8 cellular contexts compared by ENCODE assay signal in the genomic region with DNA sequence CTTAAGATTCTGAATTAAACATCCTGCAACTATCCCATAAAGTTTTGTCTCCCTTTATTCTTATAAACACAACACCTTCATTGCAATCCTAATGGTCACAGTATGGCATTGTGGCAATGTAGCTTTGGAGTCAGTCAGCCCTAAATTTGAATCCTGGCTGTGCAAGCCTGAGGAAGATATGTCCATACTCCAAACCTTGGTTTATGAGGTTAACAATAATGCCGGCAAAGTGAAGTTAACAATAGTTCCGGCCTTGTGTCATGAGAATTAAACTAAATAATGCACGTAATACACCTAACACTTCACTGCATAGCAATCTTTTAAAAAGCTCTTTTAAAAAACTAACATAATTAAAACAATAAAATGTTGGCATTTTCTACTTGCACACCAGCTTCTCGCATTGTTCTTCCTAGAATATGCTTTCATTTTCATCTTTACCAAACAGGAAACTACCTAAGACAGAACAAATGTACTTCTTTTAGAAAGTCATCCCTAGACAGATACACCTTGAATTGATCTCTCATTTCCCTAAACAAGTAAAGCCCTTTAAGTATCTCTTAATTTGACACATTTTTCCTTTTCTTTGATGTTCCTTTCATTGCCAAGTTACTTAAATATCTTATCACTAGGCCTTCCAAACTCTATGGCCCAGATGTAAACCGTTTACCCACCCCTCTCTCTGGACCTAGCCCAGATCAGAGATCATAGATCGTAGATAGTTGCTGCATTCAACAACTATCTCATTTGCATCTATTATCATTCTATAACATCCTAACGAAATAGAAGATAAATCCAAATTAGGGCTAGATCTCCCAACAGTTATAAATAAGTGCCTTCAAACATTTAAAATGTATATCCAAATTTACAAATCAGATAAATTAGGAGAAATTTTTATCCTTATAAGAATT.
A peak's percentile ranks its signal among the peaks of the same experiment; 100 is the strongest.
DNase-seq lines count a peak whose midpoint lies in the region; ATAC-seq and TF ChIP-seq lines count a peak whose summit lies in the region.

No MANE protein-coding gene starts in this region.

- H3K27me3 ChIP-seq in DND-41 (ENCODE audit: insufficient read depth, low read length, poor library complexity), result no peaks in the 10 kb centered on the region

- no peaks in the 10 kb centered on the region for H3K36me3 ChIP-seq in DND-41 (ENCODE audit: insufficient read depth, low read length)

- H2AFZ ChIP-seq in DND-41 (ENCODE audit: low read depth, low read length), result no peak overlapping the region

- no peaks in the 10 kb centered on the region; the same call in 1 of the 2 replicates for H4K20me1 ChIP-seq in DND-41 (ENCODE audit: insufficient read depth, low read length)

- H3K79me2 ChIP-seq in DND-41 (ENCODE audit: insufficient read depth, low read length), result no peaks in the 10 kb centered on the region

- no peak overlapping the region for H3K4me2 ChIP-seq in DND-41 (ENCODE audit: insufficient read depth, low read length)

- H3K4me3 ChIP-seq in DND-41 (ENCODE audit: low read depth in 1 of 2, low read length in 2 of 2), result no peak overlapping the region

- no peak overlapping the region for H3K9ac ChIP-seq in DND-41 (ENCODE audit: low read depth, low read length)

- H3K9me3 ChIP-seq in DND-41 (ENCODE audit: insufficient read depth, low read length, severe bottlenecking), result no peaks in the 10 kb centered on the region

- no peak for TF ChIP-seq CTCF in DND-41 (IDR thresholded peaks at IDR 0.05; ENCODE audit: borderline replicate concordance, extremely low read depth, low read length, poor library complexity, severe bottlenecking)

- H3K27ac ChIP-seq in DND-41 (ENCODE audit: low read length) (no peak overlapping the region), epithelial cell of prostate (peak overlapping the region; percentile 86)

- peak; percentile 62; the same call in 2 of the 3 replicates for ATAC-seq in DND-41 (ENCODE audit: insufficient read depth, low read depth)
- peak; percentile 92 for ATAC-seq in GM19468 (IDR thresholded peaks at IDR 0.05; ENCODE audit: extremely low read depth, unreplicated experiment)
- ATAC-seq in HG03469 (IDR thresholded peaks at IDR 0.05; ENCODE audit: unreplicated experiment), result peak; percentile 87

- H3K4me1 ChIP-seq in DND-41 (ENCODE audit: insufficient read depth, low read length), result peaks cover 13% of the 10 kb centered on the region

- no peak for DNase-seq in DND-41
- DNase-seq in epithelial cell of prostate (ENCODE audit: low read depth, low spot score), result no peak
- DNase-seq in NCI-H2081 (lab: John Stamatoyannopoulos, UW), result no peak
- no peak for DNase-seq in DMS79 (lab: John Stamatoyannopoulos, UW)
- DNase-seq in SHP77 treated with DMSO at 0.1 percent for 48 hours (lab: John Stamatoyannopoulos, UW), result no peak
- DNase-seq in occipital lobe (lab: John Stamatoyannopoulos, UW), result no peak
